In the genomic region with DNA sequence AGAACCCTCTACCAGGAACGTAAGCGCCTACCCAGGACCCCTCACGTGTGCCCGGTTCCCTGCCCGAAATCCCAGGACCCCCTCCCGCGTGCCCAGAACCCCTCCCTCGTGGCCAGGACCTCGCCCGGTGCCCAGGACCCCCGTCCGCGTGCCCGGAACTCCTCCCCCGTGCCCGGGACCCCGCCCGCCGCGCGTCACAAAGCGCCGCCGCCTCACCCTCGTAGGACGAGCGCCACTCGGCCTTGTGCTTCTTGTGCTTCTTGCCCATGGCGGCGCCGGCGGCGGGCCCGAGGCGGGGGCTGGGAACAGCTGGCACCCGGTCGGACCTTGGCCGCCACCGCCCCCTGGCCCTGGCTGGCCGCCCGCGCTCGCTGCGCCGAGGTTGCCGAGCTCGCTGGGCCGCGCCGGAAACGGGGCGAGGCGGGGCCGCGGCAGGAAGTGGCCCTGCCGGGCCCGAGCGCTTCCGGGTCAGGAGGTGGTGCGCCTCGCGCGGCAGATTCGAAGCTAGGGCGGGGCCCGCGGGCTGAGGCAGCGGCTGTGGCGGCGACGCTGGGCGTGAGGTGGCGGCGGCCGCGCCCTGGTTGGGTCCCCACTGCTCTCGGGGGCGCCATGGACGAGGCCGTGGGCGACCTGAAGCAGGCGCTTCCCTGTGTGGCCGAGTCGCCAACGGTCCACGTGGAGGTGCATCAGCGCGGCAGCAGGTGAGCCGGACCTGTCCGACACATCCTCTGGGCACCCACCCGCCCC, we compare ENCODE assay signal across 8 cellular contexts. TPM values are rescaled to one million over a fixed set of nuclear protein-coding genes. Genes with fewer than 3 reads are reported as not detected.
DNase-seq lines count a peak whose midpoint lies in the region; ATAC-seq lines count a peak whose summit lies in the region.

Gene BRD9 (minus strand): TSS at position 412 of the 747 bp plus-strand sequence. CDS start 144 bp downstream, at position 268.
A gene with protein sequence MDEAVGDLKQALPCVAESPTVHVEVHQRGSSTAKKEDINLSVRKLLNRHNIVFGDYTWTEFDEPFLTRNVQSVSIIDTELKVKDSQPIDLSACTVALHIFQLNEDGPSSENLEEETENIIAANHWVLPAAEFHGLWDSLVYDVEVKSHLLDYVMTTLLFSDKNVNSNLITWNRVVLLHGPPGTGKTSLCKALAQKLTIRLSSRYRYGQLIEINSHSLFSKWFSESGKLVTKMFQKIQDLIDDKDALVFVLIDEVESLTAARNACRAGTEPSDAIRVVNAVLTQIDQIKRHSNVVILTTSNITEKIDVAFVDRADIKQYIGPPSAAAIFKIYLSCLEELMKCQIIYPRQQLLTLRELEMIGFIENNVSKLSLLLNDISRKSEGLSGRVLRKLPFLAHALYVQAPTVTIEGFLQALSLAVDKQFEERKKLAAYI (plus strand): TSS at position 495 of the 747 bp plus-strand sequence. CDS start 115 bp downstream, at position 610.

- H3K9me3 ChIP-seq in mononuclear cell (ENCODE audit: low read depth, low read length), result no peaks in the 10 kb centered on the region

- DNase-seq in CMK (ENCODE audit: low read depth) (peak; percentile 59), NOMO-1 treated with DMSO at 0.1 percent for 48 hours (lab: John Stamatoyannopoulos, UW; ENCODE audit: unreplicated experiment) (peak; percentile 94), epidermal melanocyte (ENCODE audit: insufficient read length, low spot score) (peak; percentile 98)
- DNase-seq in activated CD8-positive, alpha-beta memory T cell treated with anti-CD3 and anti-CD28 coated beads, Interleukin-2, amount 50 U/mL, for 4 hours, result peak; percentile 81
- peak; percentile 41 to 67 for DNase-seq in stimulated activated CD8-positive, alpha-beta memory T cell treated with anti-CD3 and anti-CD28 coated beads, Interleukin-4, amount 100 ng/mL, for 1 hour (ENCODE audit: low read depth in 2 of 2, low spot score in 1 of 2)

- ATAC-seq in GM19395 (IDR thresholded peaks at IDR 0.05; ENCODE audit: unreplicated experiment) (peak; percentile 93), HG03558 (IDR thresholded peaks at IDR 0.05; ENCODE audit: extremely low read depth, unreplicated experiment) (peak; percentile 88)

- H3K27me3 ChIP-seq in mononuclear cell (ENCODE audit: insufficient read depth, low read length), result no peaks in the 10 kb centered on the region

- H3K4me3 ChIP-seq in mononuclear cell (ENCODE audit: low read length), result peak within 1 kb of the TSS; percentile 73

- H3K4me1 ChIP-seq in mononuclear cell (ENCODE audit: insufficient read depth, low read length), result peaks cover 22% of the 10 kb centered on the region

RNA-seq across cellular contexts. Expression of gene BRD9, which starts in this region (rescaled TPM):
- total RNA-seq in mononuclear cell, result 30.7 TPM

RNA-seq across cellular contexts. Expression of the second gene that starts in this region (rescaled TPM):
- total RNA-seq in mononuclear cell, result 0.21 TPM

Comparison
In these comparisons a context has a peak if more than half of its experiments do, and no peak if none do; other contexts are left out.
1. Peak in every context shown above with its lines: DNase-seq, ATAC-seq and H3K4me3 ChIP-seq.